In the genomic region with DNA sequence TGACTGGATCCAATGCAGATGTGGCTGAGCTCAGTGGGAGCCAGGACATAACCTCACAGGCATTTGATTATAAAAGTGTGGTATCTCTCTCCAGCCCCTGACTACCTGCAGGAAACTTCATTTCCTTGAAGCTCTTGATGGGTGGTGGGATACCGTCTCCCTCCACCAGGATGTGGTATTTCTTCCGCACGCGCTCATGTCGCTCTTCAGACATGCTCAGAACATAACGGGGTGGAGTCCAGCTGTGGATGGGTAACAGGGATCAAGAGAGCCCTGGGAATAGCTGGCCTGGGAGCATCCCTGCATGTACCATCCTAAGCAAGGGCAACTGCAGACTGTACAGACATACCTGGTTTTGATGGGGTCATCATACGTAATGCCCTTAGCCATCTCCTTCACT, we compare ENCODE assay signal across 9 cellular contexts. TPM values are rescaled to one million over a fixed set of nuclear protein-coding genes. Genes with fewer than 3 reads are reported as not detected.
DNase-seq lines count a peak whose midpoint lies in the region; ATAC-seq, FAIRE-seq and TF ChIP-seq lines count a peak whose summit lies in the region.
"Had no signal": no experiment of that assay in that cellular context is flagged by ENCODE, and none has a peak within 500 bp of the region (broad histone marks: within the 10 kb centered on the region; RNA-seq: fewer than 3 reads in every experiment).

No MANE protein-coding gene starts in this region.

- no peak for TF ChIP-seq CTCF in AG04450 (IDR thresholded peaks at IDR 0.05; ENCODE audit: low read depth, low read length)
- TF ChIP-seq CTCF in HL-60 (IDR thresholded peaks at IDR 0.05; ENCODE audit: insufficient read depth, low read length): no peak
- no peak for TF ChIP-seq CTCF in astrocyte of the spinal cord (IDR thresholded peaks at IDR 0.05; ENCODE audit: low read depth, low read length)
- TF ChIP-seq CTCF in mesothelial cell of epicardium (IDR thresholded peaks at IDR 0.05; ENCODE audit: unreplicated experiment): no peak

- H3K9me3 Mint-ChIP-seq in mesothelial cell of epicardium: no peaks in the 10 kb centered on the region

- ATAC-seq in GM21447 (IDR thresholded peaks at IDR 0.05; ENCODE audit: unreplicated experiment): no peak

- H3K36me3 Mint-ChIP-seq in mesothelial cell of epicardium: peaks cover 18% of the 10 kb centered on the region

- peaks cover 22% of the 10 kb centered on the region for H3K4me1 Mint-ChIP-seq in mesothelial cell of epicardium

- no peak for TF ChIP-seq POLR2A in H54 (IDR thresholded peaks at IDR 0.05; ENCODE audit: low read depth, low read length)

- CTCF ChIA-PET in AG04450 (lab: Charles Lee): interaction anchor here (0.6 to 5.2 kb wide), 3 partner anchors 9 to 92 kb away, joined by 3 to 40 read pairs (median 5); no protein-coding TSS in a partner anchor

- no peaks in the 10 kb centered on the region for H3K9me3 ChIP-seq in AG04450 (ENCODE audit: control insufficient read depth, insufficient read depth, low read length)

- no peaks in the 10 kb centered on the region for H3K27me3 Mint-ChIP-seq in mesothelial cell of epicardium (ENCODE audit: low read depth)

- H3K27ac ChIP-seq in AG04450 (ENCODE audit: low read depth, low read length) (no peak overlapping the region), HL-60 (replicated peaks) (peak overlapping the region; percentile 77)

- DNase-seq in AG04450 (ENCODE audit: low read depth, low spot score): no peak
- DNase-seq in HL-60 (ENCODE audit: low read depth in 1 of 2, low spot score in 1 of 2): no peak
- no peak for DNase-seq in astrocyte of the spinal cord (ENCODE audit: low read depth, low spot score)
- no peak for DNase-seq in mesothelial cell of epicardium (ENCODE audit: low spot score in 2 of 2, unreplicated experiment in 2 of 2)
- DNase-seq in stimulated activated CD4-positive, alpha-beta T cell treated with anti-CD3 and anti-CD28 coated beads, Interleukin-4, amount 100 ng/mL, for 24 hours: no peak
- no peak for DNase-seq in NCI-H748 treated with DMSO at 0.1 percent for 48 hours (lab: John Stamatoyannopoulos, UW)
- DNase-seq in H54 (ENCODE audit: insufficient read length, low spot score): no peak
- DNase-seq: activated CD8-positive, alpha-beta memory T cell treated with anti-CD3 and anti-CD28 coated beads, Interleukin-2, amount 50 U/mL, for 4 hours had no signal

- H3K27me3 ChIP-seq in AG04450 (ENCODE audit: control insufficient read depth, insufficient read depth, low read length) (no peaks in the 10 kb centered on the region), HL-60 (ENCODE audit: insufficient read depth, poor library complexity, severe bottlenecking) (no peaks in the 10 kb centered on the region)

- H3K4me3 ChIP-seq in AG04450 (ENCODE audit: low read depth, low read length) (peak overlapping the region; percentile 97), HL-60 (replicated peaks; ENCODE audit: insufficient read depth, low read length) (peak overlapping the region; percentile 88), astrocyte of the spinal cord (ENCODE audit: low read depth, low read length) (peak overlapping the region; percentile 88)

- POLR2A ChIA-PET in AG04450 (lab: Yijun Ruan, JAX): interaction anchor here (0.6 to 2.7 kb wide), 7 partner anchors 7 to 81 kb away, joined by 3 to 20 read pairs (median 4); a partner anchor contains a TSS

- peak overlapping the region; percentile 87 for H3K4me3 Mint-ChIP-seq in mesothelial cell of epicardium

- FAIRE-seq in H54 (lab: Jason Lieb, UNC): no peak

- H3K27ac Mint-ChIP-seq in mesothelial cell of epicardium: peak overlapping the region; percentile 14

- in situ Hi-C loops in astrocyte of the spinal cord (cut with HindIII; ENCODE audit: low sequenced_read_pairs): no loop called here

RNA-seq across cellular contexts. Expression of a gene that starts 1.2 kb away (rescaled TPM):
- polyA plus RNA-seq in AG04450 (2011; rRNA removed): 71.8 and 96.0 TPM in 2 replicates
- 58.0 and 71.2 TPM in 2 replicates for polyA minus RNA-seq in AG04450 (2011; rRNA and poly(A)+ RNA removed)
- total RNA-seq in mesothelial cell of epicardium: 91.2 to 101 TPM (median 95.4 TPM) in 3 replicates

RNA-seq across cellular contexts. Expression of a gene that starts 6.0 kb away (rescaled TPM):
- 0.50 and 0.96 TPM in 2 replicates for polyA plus RNA-seq in AG04450 (2011; rRNA removed)
- polyA minus RNA-seq in AG04450 (2011; rRNA and poly(A)+ RNA removed): 0.43 and 2.3 TPM in 2 replicates
- 4.7 to 7.8 TPM (median 5.8 TPM) in 3 replicates for total RNA-seq in mesothelial cell of epicardium

RNA-seq across cellular contexts. Expression of a gene that starts 18.2 kb away (rescaled TPM):
- polyA plus RNA-seq in AG04450 (2011; rRNA removed): 195 and 268 TPM in 2 replicates
- 134 and 147 TPM in 2 replicates for polyA minus RNA-seq in AG04450 (2011; rRNA and poly(A)+ RNA removed)
- 472 to 494 TPM (median 482 TPM) in 3 replicates for total RNA-seq in mesothelial cell of epicardium

RNA-seq across cellular contexts. Expression of a gene that starts 38.8 kb away (rescaled TPM):
- 28.7 and 30.1 TPM in 2 replicates for polyA plus RNA-seq in AG04450 (2011; rRNA removed)
- polyA minus RNA-seq in AG04450 (2011; rRNA and poly(A)+ RNA removed): 25.7 and 34.3 TPM in 2 replicates
- total RNA-seq in mesothelial cell of epicardium: 126 to 128 TPM (median 128 TPM) in 3 replicates

RNA-seq across cellular contexts. Expression of a gene that starts 42.1 kb away (rescaled TPM):
- polyA plus RNA-seq in AG04450 (2011; rRNA removed): 146 and 164 TPM in 2 replicates
- 169 and 227 TPM in 2 replicates for polyA minus RNA-seq in AG04450 (2011; rRNA and poly(A)+ RNA removed)
- total RNA-seq in mesothelial cell of epicardium: 365 to 369 TPM (median 367 TPM) in 3 replicates
